ENCODE assay signal across 28 cellular contexts in the genomic region with DNA sequence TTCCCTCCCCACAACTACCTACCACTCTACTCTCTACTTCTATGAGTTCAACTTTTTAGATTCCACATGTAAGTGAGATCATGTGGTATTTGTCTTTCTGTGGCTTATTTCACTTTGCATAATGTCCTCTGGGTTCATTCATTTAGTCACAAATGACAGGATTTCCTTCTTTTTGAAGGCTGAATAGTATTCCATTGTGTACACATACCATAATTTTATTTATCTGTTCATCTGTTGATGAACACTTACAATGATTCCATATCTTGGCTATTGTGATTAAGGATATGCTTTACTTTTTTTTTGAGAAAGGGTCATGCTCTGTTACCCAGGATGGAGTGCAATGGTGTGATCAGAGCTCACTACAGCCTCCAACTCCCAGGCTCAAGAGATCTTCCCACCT.
"Had no signal": no experiment of that assay in that cellular context is flagged by ENCODE, and none has a peak within 500 bp of the region (broad histone marks: within the 10 kb centered on the region; RNA-seq: fewer than 3 reads in every experiment).

No MANE protein-coding gene starts in this region.

- H3K4me1 Mint-ChIP-seq: naive thymus-derived CD8-positive, alpha-beta T cell; nephron progenitor cell; neural crest cell; stimulated activated effector memory CD8-positive, alpha-beta T cell treated with anti-CD3 and anti-CD28 coated beads, Interleukin-12 subunit alpha, Interleukin-12 subunit beta, amount 100 ng/mL, for 72 hours; stimulated activated naive CD8-positive, alpha-beta T cell treated with anti-CD3 and anti-CD28 coated beads, Interleukin-15, amount 100 ng/mL, for 72 hours had no signal

- H3K36me3 ChIP-seq: neutrophil, pancreas, right lobe of liver, suprapubic skin, upper lobe of left lung, vagina had no signal

- H3K27me3 ChIP-seq: neutrophil, pancreas, right lobe of liver, sigmoid colon, suprapubic skin, testis, tibial nerve, upper lobe of left lung, vagina had no signal

- H3K36me3 Mint-ChIP-seq: stimulated activated effector memory CD8-positive, alpha-beta T cell treated with anti-CD3 and anti-CD28 coated beads, Interleukin-12 subunit alpha, Interleukin-12 subunit beta, amount 100 ng/mL, for 72 hours had no signal

- H3K27me3 Mint-ChIP-seq: naive thymus-derived CD8-positive, alpha-beta T cell; natural killer cell treated with Interleukin-12 subunit alpha and Interleukin-12 subunit beta and Interleukin-15 and Interleukin-18, amount 100 ng/mL, for 72 hours; stimulated activated naive CD8-positive, alpha-beta T cell treated with anti-CD3 and anti-CD28 coated beads, Interleukin-15, amount 100 ng/mL, for 72 hours had no signal

- H3K27ac Mint-ChIP-seq: natural killer cell treated with Interleukin-12 subunit alpha and Interleukin-12 subunit beta and Interleukin-15 and Interleukin-18, amount 100 ng/mL, for 72 hours; nephron progenitor cell; stimulated activated effector memory CD8-positive, alpha-beta T cell treated with anti-CD3 and anti-CD28 coated beads, Interleukin-12 subunit alpha, Interleukin-12 subunit beta, amount 100 ng/mL, for 72 hours had no signal

- ATAC-seq: naive thymus-derived CD8-positive, alpha-beta T cell; natural killer cell treated with Interleukin-12 subunit alpha and Interleukin-12 subunit beta and Interleukin-15 and Interleukin-18, amount 100 ng/mL, for 72 hours; pancreas; psoas muscle; right cardiac atrium; right lobe of liver; stimulated activated effector memory CD8-positive, alpha-beta T cell treated with anti-CD3 and anti-CD28 coated beads, Interleukin-12 subunit alpha, Interleukin-12 subunit beta, amount 100 ng/mL, for 72 hours; stimulated activated naive CD8-positive, alpha-beta T cell treated with anti-CD3 and anti-CD28 coated beads, Interleukin-15, amount 100 ng/mL, for 72 hours; stimulated activated naive CD8-positive, alpha-beta T cell treated with anti-CD3 and anti-CD28 coated beads, Interleukin-15, Interleukin-2, amounts not matched to agents 100 U/mL and 50 U/mL, for 24 hours had no signal

- FAIRE-seq: pancreas, small intestine, urothelium cell line had no signal

- H3K4me3 Mint-ChIP-seq: naive thymus-derived CD8-positive, alpha-beta T cell; natural killer cell treated with Interleukin-12 subunit alpha and Interleukin-12 subunit beta and Interleukin-15 and Interleukin-18, amount 100 ng/mL, for 72 hours; nephron progenitor cell; neural crest cell; stimulated activated effector memory CD8-positive, alpha-beta T cell treated with anti-CD3 and anti-CD28 coated beads, Interleukin-12 subunit alpha, Interleukin-12 subunit beta, amount 100 ng/mL, for 72 hours; stimulated activated naive CD8-positive, alpha-beta T cell treated with anti-CD3 and anti-CD28 coated beads, Interleukin-15, amount 100 ng/mL, for 72 hours had no signal

- H3K27ac ChIP-seq: neutrophil, pancreas, psoas muscle, right lobe of liver, sigmoid colon, suprapubic skin, testis, tibial nerve, upper lobe of left lung, vagina had no signal

- H3K9me3 ChIP-seq: neutrophil, pancreas, psoas muscle, right lobe of liver, sigmoid colon, suprapubic skin, testis, upper lobe of left lung, vagina had no signal

- DNase-seq: naive thymus-derived CD8-positive, alpha-beta T cell; nephron progenitor cell; nucleus accumbens; pancreas; psoas muscle; right cardiac atrium; right lobe of liver; sigmoid colon; small intestine; stimulated activated CD4-positive, alpha-beta T cell treated with anti-CD3 and anti-CD28 coated beads, Interleukin-15, amount 100 ng/mL, for 24 hours; stimulated activated CD4-positive, alpha-beta T cell treated with anti-CD3 and anti-CD28 coated beads, Interleukin-2, amount 100 ng/mL, for 24 hours; stimulated activated CD4-positive, alpha-beta T cell treated with anti-CD3 and anti-CD28 coated beads, Interleukin-2, amount 100 ng/mL, for 48 hours; stimulated activated CD4-positive, alpha-beta T cell treated with anti-CD3 and anti-CD28 coated beads, Interleukin-4, amount 100 ng/mL, for 24 hours; stimulated activated naive CD4-positive, alpha-beta T cell; stimulated activated naive CD8-positive, alpha-beta T cell treated with anti-CD3 and anti-CD28 coated beads, Interleukin-15, amount 100 ng/mL, for 72 hours; stimulated activated naive CD8-positive, alpha-beta T cell treated with anti-CD3 and anti-CD28 coated beads, Interleukin-15, Interleukin-2, amounts not matched to agents 100 U/mL and 50 U/mL, for 24 hours; substantia nigra; testis; trophoblast cell; upper lobe of left lung had no signal

- H3K4me3 ChIP-seq: pancreas, psoas muscle, right lobe of liver, sigmoid colon, suprapubic skin, testis, tibial nerve, upper lobe of left lung, vagina had no signal

- H3K4me1 ChIP-seq: right lobe of liver, sigmoid colon, suprapubic skin, testis, tibial nerve, upper lobe of left lung, vagina had no signal
